ENCODE assay signal across 10 cellular contexts in genomic region chr3:111326144-111326995, GRCh38.
A peak's percentile ranks its signal among the peaks of the same experiment; 100 is the strongest.
DNase-seq lines count a peak whose midpoint lies in the region; ATAC-seq and TF ChIP-seq lines count a peak whose summit lies in the region.
"Had no signal": no experiment of that assay in that cellular context is flagged by ENCODE, and none has a peak within 500 bp of the region (broad histone marks: within the 10 kb centered on the region; RNA-seq: fewer than 3 reads in every experiment).

No MANE protein-coding gene starts in this region.

- TF ChIP-seq POLR2A in spleen (IDR thresholded peaks at IDR 0.05) = no peak

- H3K4me3 ChIP-seq in DND-41 (ENCODE audit: low read depth in 1 of 2, low read length in 2 of 2) (no peak overlapping the region), spleen (no peak overlapping the region)

- intact Hi-C loops in spleen (cut with DNase I; ENCODE audit: low total_unique reads) = no loop called here

- no peaks in the 10 kb centered on the region for H3K27me3 ChIP-seq in DND-41 (ENCODE audit: insufficient read depth, low read length, poor library complexity)
- no peaks in the 10 kb centered on the region for H3K27me3 ChIP-seq in spleen (replicated peaks in 1 of 7)

- no peak overlapping the region for H3K9ac ChIP-seq in DND-41 (ENCODE audit: low read depth, low read length)

- H3K9me3 ChIP-seq in DND-41 (ENCODE audit: insufficient read depth, low read length, severe bottlenecking) = no peaks in the 10 kb centered on the region
- no peaks in the 10 kb centered on the region for H3K9me3 ChIP-seq in spleen

- ATAC-seq in DND-41 (ENCODE audit: insufficient read depth, low read depth) = peak; percentile 51
- ATAC-seq in GM19351 (IDR thresholded peaks at IDR 0.05; ENCODE audit: unreplicated experiment) = peak; percentile 53
- ATAC-seq in HG03575 (IDR thresholded peaks at IDR 0.05; ENCODE audit: extremely low read depth, insufficient number of reproducible peaks, low FRiP score, unreplicated experiment) = peak; percentile 49
- ATAC-seq: HepG2 had no signal

- no peak overlapping the region for H2AFZ ChIP-seq in DND-41 (ENCODE audit: low read depth, low read length)

- DNase-seq in DND-41 (peak; percentile 70), fibroblast of gingiva (ENCODE audit: low read depth) (peak; percentile 85), GOT3 (lab: John Stamatoyannopoulos, UW) (no peak), spleen (no peak), pons (ENCODE audit: low spot score) (no peak)
- no peak for DNase-seq in activated effector memory CD4-positive, alpha-beta T cell treated with anti-CD3 and anti-CD28 coated beads, Interleukin-2, amount 50 U/mL, for 16 hours
- DNase-seq: NCI-H345 had no signal

- H3K27ac ChIP-seq in DND-41 (ENCODE audit: low read length) (peak overlapping the region; percentile 93), spleen (no peak overlapping the region)

- H4K20me1 ChIP-seq in DND-41 (ENCODE audit: insufficient read depth, low read length) = no peaks in the 10 kb centered on the region

- H3K36me3 ChIP-seq in DND-41 (ENCODE audit: insufficient read depth, low read length) (no peaks in the 10 kb centered on the region), spleen (no peaks in the 10 kb centered on the region)

- H3K4me2 ChIP-seq in DND-41 (ENCODE audit: insufficient read depth, low read length) = no peak overlapping the region

- H3K4me1 ChIP-seq in DND-41 (ENCODE audit: insufficient read depth, low read length) (peaks cover 62% of the 10 kb centered on the region), spleen (peaks cover 0 to 22% (median 12%) of the 10 kb centered on the region in 6 donors)

- H3K79me2 ChIP-seq in DND-41 (ENCODE audit: insufficient read depth, low read length) = no peaks in the 10 kb centered on the region

- TF ChIP-seq CTCF in DND-41 (IDR thresholded peaks at IDR 0.05; ENCODE audit: borderline replicate concordance, extremely low read depth, low read length, poor library complexity, severe bottlenecking) (no peak), spleen (IDR thresholded peaks at IDR 0.05 in 8 of 11, conservative IDR thresholded peaks at IDR 0.05 in 3 of 11) (no peak)

- WGBS in spleen, 5 donors = 68 to 82% (median 71%) methylated on average over 4 of the region's 4 CpGs

Comparison
In these comparisons a context has a peak if more than half of its experiments do, and no peak if none do; other contexts are left out.
1. DNase-seq: peak in DND-41 (single experiment) and fibroblast of gingiva (single experiment); none in activated effector memory CD4-positive, alpha-beta T cell treated with anti-CD3 and anti-CD28 coated beads, Interleukin-2, amount 50 U/mL, for 16 hours (single experiment), GOT3 (single experiment), spleen (single experiment) and pons (single experiment).
2. Peak in every context shown above with its lines, with median percentiles within 50 percentile points of each other: ATAC-seq.